Comparison of ENCODE assay signal across 8 cellular contexts in the genomic region with DNA sequence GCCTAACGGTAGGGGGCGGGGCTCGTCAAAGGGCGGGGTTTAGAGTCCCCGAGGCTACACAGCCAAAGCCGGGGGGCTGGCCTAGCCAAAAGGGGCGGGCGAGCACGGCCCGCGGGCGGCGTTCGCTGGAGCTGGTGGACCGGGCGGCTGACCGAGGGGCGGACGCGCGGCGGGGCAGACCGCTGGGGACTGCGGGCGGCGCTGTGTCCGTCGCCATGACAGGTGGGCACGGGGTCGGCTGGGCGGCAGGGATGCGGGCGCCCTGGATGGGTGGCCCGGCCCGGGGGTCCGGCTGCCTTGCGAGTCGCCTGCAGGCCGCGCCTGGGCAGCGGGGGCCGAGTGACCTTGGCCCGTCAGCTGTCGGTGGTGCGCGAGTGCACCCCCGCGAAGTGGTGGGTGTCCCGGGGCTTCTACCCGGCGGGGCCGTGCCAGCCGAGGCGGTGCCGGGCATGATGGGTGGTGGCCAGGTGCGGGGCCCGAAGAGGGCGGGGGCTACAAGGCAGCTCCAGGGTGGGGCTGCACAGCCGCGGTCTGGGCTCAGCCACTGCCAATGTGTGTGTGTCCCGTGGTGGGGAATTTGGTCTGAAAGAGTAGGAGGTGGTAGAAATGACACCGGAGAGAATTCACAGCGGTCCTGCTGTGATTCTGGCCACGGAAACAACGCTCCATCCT. TPM values are rescaled to one million over a fixed set of nuclear protein-coding genes. Genes with fewer than 3 reads are reported as not detected.
DNase-seq lines count a peak whose midpoint lies in the region; ATAC-seq and TF ChIP-seq lines count a peak whose summit lies in the region.

A gene with protein sequence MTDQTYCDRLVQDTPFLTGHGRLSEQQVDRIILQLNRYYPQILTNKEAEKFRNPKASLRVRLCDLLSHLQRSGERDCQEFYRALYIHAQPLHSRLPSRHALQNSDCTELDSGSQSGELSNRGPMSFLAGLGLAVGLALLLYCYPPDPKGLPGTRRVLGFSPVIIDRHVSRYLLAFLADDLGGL (plus strand): TSS at position 87 of the 672 bp plus-strand sequence. CDS start 129 bp downstream, at position 216.

- CTCF ChIA-PET in activated CD8-positive, alpha-beta memory T cell treated with anti-CD3 and anti-CD28 coated beads, Interleukin-2, amount 10 ng/mL, durations not matched to agents 7 days and 5 days (lab: Charles Lee) = interaction anchor here (0.9 to 5.4 kb wide), 9 partner anchors 12 to 470 kb away, joined by 3 to 52 read pairs (median 4); no protein-coding TSS in a partner anchor

- no peak for TF ChIP-seq EP300 in transverse colon (IDR thresholded peaks at IDR 0.05; ENCODE audit: low read depth)

- peaks cover 10% of the 10 kb centered on the region for H3K9me3 Mint-ChIP-seq in activated CD8-positive, alpha-beta memory T cell treated with anti-CD3 and anti-CD28 coated beads, Interleukin-2, amount 10 ng/mL, durations not matched to agents 7 days and 5 days (ENCODE audit: low read depth)

- H3K4me2 ChIP-seq in Karpas-422 (ENCODE audit: low read depth, low read length, poor library complexity, severe bottlenecking) = peak within 1 kb of the TSS; percentile 97

- peak within 1 kb of the TSS; percentile 100 for H3K27ac Mint-ChIP-seq in activated CD8-positive, alpha-beta memory T cell treated with anti-CD3 and anti-CD28 coated beads, Interleukin-2, amount 10 ng/mL, durations not matched to agents 7 days and 5 days

- TF ChIP-seq CTCF in transverse colon (IDR thresholded peaks at IDR 0.05) = no peak

- peak; percentile 87 for TF ChIP-seq POLR2A in transverse colon (IDR thresholded peaks at IDR 0.05)

- no peaks in the 10 kb centered on the region for H3K36me3 ChIP-seq in Karpas-422 (ENCODE audit: insufficient read depth, low read length)
- H3K36me3 ChIP-seq in transverse colon = no peaks in the 10 kb centered on the region

- peak within 1 kb of the TSS; percentile 96 for H3K4me3 ChIP-seq in Karpas-422 (ENCODE audit: low read length)
- H3K4me3 ChIP-seq in transverse colon = peak within 1 kb of the TSS; percentile 69 to 97 (median 84)

- peaks cover 75% of the 10 kb centered on the region for H3K4me1 Mint-ChIP-seq in activated CD8-positive, alpha-beta memory T cell treated with anti-CD3 and anti-CD28 coated beads, Interleukin-2, amount 10 ng/mL, durations not matched to agents 7 days and 5 days

- peaks cover 11% of the 10 kb centered on the region; the same call in 1 of the 2 replicates for H4K20me1 ChIP-seq in Karpas-422 (ENCODE audit: insufficient read depth, low read depth, low read length)

- H3K9me2 ChIP-seq in Karpas-422 (replicated peaks; ENCODE audit: insufficient read depth, low read length) = no peaks in the 10 kb centered on the region

- H3K79me2 ChIP-seq in Karpas-422 (ENCODE audit: low read length) = no peaks in the 10 kb centered on the region

- no peaks in the 10 kb centered on the region for H3K27me3 ChIP-seq in Karpas-422 (ENCODE audit: low read length)
- no peaks in the 10 kb centered on the region for H3K27me3 ChIP-seq in transverse colon

- peak within 1 kb of the TSS; percentile 95 for H2AFZ ChIP-seq in Karpas-422 (ENCODE audit: low read length)

- in situ Hi-C loops in transverse colon (cut with MboI; ENCODE audit: low pct_ligation_motif_present in 1 of 4, low pct_unique_long_range_greater_than_20kb in 1 of 4, low sequenced_read_pairs in 3 of 4) = no loop called here

- peaks cover 32% of the 10 kb centered on the region for H3K4me1 ChIP-seq in Karpas-422 (ENCODE audit: low read length)
- H3K4me1 ChIP-seq in transverse colon = peaks cover 29 to 63% (median 37%) of the 10 kb centered on the region in 4 donors

- H3K27ac ChIP-seq in Karpas-422 (ENCODE audit: low read length) = peak within 1 kb of the TSS; percentile 77
- peak within 1 kb of the TSS; percentile 96 to 98 (median 98) for H3K27ac ChIP-seq in transverse colon

- no peaks in the 10 kb centered on the region for H3K9me3 ChIP-seq in Karpas-422 (ENCODE audit: low read length)
- no peaks in the 10 kb centered on the region for H3K9me3 ChIP-seq in transverse colon

- peak within 1 kb of the TSS; percentile 88 for H3K4me3 Mint-ChIP-seq in activated CD8-positive, alpha-beta memory T cell treated with anti-CD3 and anti-CD28 coated beads, Interleukin-2, amount 10 ng/mL, durations not matched to agents 7 days and 5 days

- DNase-seq in EL = peak; percentile 33
- DNase-seq in Karpas-422 = peak; percentile 62
- DNase-seq in activated CD8-positive, alpha-beta memory T cell treated with anti-CD3 and anti-CD28 coated beads, Interleukin-2, amount 10 ng/mL, durations not matched to agents 7 days and 5 days = peak; percentile 73
- peak; percentile 73 for DNase-seq in myocyte (ENCODE audit: low read depth)
- DNase-seq in transverse colon = peak; percentile 78
- no peak for DNase-seq in NCI-H1694 treated with DMSO at 0.1 percent for 48 hours (lab: John Stamatoyannopoulos, UW)

- intact Hi-C loops in transverse colon (cut with DNase I; ENCODE audit: low total_unique reads) = no loop called here

- H3K27me3 Mint-ChIP-seq in activated CD8-positive, alpha-beta memory T cell treated with anti-CD3 and anti-CD28 coated beads, Interleukin-2, amount 10 ng/mL, durations not matched to agents 7 days and 5 days = no peaks in the 10 kb centered on the region

- WGBS in transverse colon (ENCODE audit: low coverage in 1 of 2), 2 donors = 0% methylated on average over 31 of the region's 65 CpGs; no CpG with 5 or more reads in 1 of the 2 donors

- H3K9ac ChIP-seq in Karpas-422 (ENCODE audit: low read length) = peak within 1 kb of the TSS; percentile 91

- H3K36me3 Mint-ChIP-seq in activated CD8-positive, alpha-beta memory T cell treated with anti-CD3 and anti-CD28 coated beads, Interleukin-2, amount 10 ng/mL, durations not matched to agents 7 days and 5 days = peaks cover 29% of the 10 kb centered on the region

- ATAC-seq in GM21717 (IDR thresholded peaks at IDR 0.05; ENCODE audit: unreplicated experiment) (peak; percentile 40), esophagus mucosa (peak; percentile 14)
- peak; percentile 11 for ATAC-seq in activated CD8-positive, alpha-beta memory T cell treated with anti-CD3 and anti-CD28 coated beads, Interleukin-2, amount 10 ng/mL, durations not matched to agents 7 days and 5 days

RNA-seq across cellular contexts. Expression of the gene that starts here (rescaled TPM):
- 5.5 and 11.4 TPM in 2 replicates for total RNA-seq in Karpas-422 (2014; rRNA removed; shearing (Covaris generic); ENCODE audit: low replicate concordance)
- total RNA-seq in activated CD8-positive, alpha-beta memory T cell treated with anti-CD3 and anti-CD28 coated beads, Interleukin-2, amount 10 ng/mL, durations not matched to agents 7 days and 5 days = 10 to 100 TPM; 45.0 to 83.0 TPM
- total RNA-seq in esophagus mucosa = 19.9 TPM
- total RNA-seq in myocyte = 61.2 and 143 TPM in 2 replicates
- 45.0 TPM for polyA plus RNA-seq in myocyte (2012)
- 100 to 1,000 TPM in 2 of 4 donors, 10 to 100 TPM in 2; 16.3 to 105 (median 88.2) TPM for total RNA-seq in transverse colon
